In genomic region chr22:27476729-27477128, GRCh38 we compare ENCODE assay signal across 1 cellular context.
TF ChIP-seq lines count a peak whose summit lies in the region.

No MANE protein-coding gene starts in this region.

TF ChIP-seq in H1, 55 proteins besides CTCF, POLR2A, EP300 and RAD21 (continued from another document):
- TF ChIP-seq EZH2 (IDR thresholded peaks at IDR 0.05; ENCODE audit: low read depth, low read length, severe bottlenecking) = no peak
- no peak for TF ChIP-seq CREB1 (IDR thresholded peaks at IDR 0.05)
- no peak for TF ChIP-seq TAF1 (IDR thresholded peaks at IDR 0.05; ENCODE audit: low read depth, low read length)
- no peak for TF ChIP-seq KDM4A (IDR thresholded peaks at IDR 0.05; ENCODE audit: low read depth, low read length, severe bottlenecking)
- no peak for TF ChIP-seq PHF8 (conservative IDR thresholded peaks at IDR 0.05; ENCODE audit: low read depth, low read length)
- no peak for TF ChIP-seq CEBPB (IDR thresholded peaks at IDR 0.05; ENCODE audit: low read depth, low read length)
- no peak for TF ChIP-seq SUZ12 (IDR thresholded peaks at IDR 0.05; ENCODE audit: low read length)
